Comparison of ENCODE assay signal across 28 cellular contexts in genomic region chr3:37086918-37087317, GRCh38.
DNase-seq lines count a peak whose midpoint lies in the region; ATAC-seq, FAIRE-seq and TF ChIP-seq lines count a peak whose summit lies in the region.
"Had no signal": no experiment of that assay in that cellular context is flagged by ENCODE, and none has a peak within 500 bp of the region (broad histone marks: within the 10 kb centered on the region; RNA-seq: fewer than 3 reads in every experiment).

No MANE protein-coding gene starts in this region.

- no TSS peak for BruUV-seq in mammary epithelial cell (replicated peaks; lab: Mats Ljungman, UMichigan)

- H3K9me2 ChIP-seq in SK-N-SH = no peaks in the 10 kb centered on the region

- TF ChIP-seq CTCF in SK-N-SH (IDR thresholded peaks at IDR 0.05) = no peak
- TF ChIP-seq CTCF in mammary epithelial cell (conservative IDR thresholded peaks at IDR 0.05 in 1 of 2, IDR thresholded peaks at IDR 0.05 in 1 of 2; ENCODE audit: extremely low read depth in 1 of 2, insufficient read depth in 1 of 2, low read depth in 1 of 2, low read length in 2 of 2) = no peak
- no peak for TF ChIP-seq CTCF in upper lobe of left lung (IDR thresholded peaks at IDR 0.05)

- in situ Hi-C loops in mammary epithelial cell (cut with MboI; ENCODE audit: low sequenced_read_pairs in 2 of 2) = no loop called here

- no peak overlapping the region for H3K9ac ChIP-seq in SK-N-SH
- H3K9ac ChIP-seq in mammary epithelial cell (ENCODE audit: insufficient read depth, low read length) = no peak overlapping the region

- H3K4me2 ChIP-seq in SK-N-SH = no peak overlapping the region
- H3K4me2 ChIP-seq in mammary epithelial cell (ENCODE audit: insufficient read depth, low read depth, low read length) = no peak overlapping the region
- H3K4me2 ChIP-seq: GM23338, PC-9 had no signal

- TF ChIP-seq RAD21 in SK-N-SH (IDR thresholded peaks at IDR 0.05; ENCODE audit: low read length) = no peak

- DNase-seq in A172 (ENCODE audit: low spot score) (peak; percentile 38), EH (ENCODE audit: low read depth) (peak; percentile 13), SK-N-SH (no peak), mammary epithelial cell (peak; percentile 14), NCI-H187 treated with DMSO at 0.1 percent for 48 hours (lab: John Stamatoyannopoulos, UW) (no peak), GM19239 (ENCODE audit: insufficient read length, low spot score) (no peak), upper lobe of left lung (no peak)
- DNase-seq: AML-193; C1 segment of cervical spinal cord; CD4-positive, alpha-beta memory T cell; COR-L47; DMS79; H9; NCI-H1092 treated with DMSO at 0.1 percent for 48 hours; NCI-H1436; NCI-H187; NCI-H2171 treated with DMSO at 0.1 percent for 48 hours; NCI-H524 treated with DMSO at 0.1 percent for 48 hours; NCI-H774; PC-9; SJCRH30; T-cell had no signal

- H3K79me2 ChIP-seq in SK-N-SH (ENCODE audit: insufficient read depth) (peaks cover 19% of the 10 kb centered on the region; the same call in 1 of the 2 replicates), mammary epithelial cell (ENCODE audit: insufficient read depth, low read length) (peaks cover 22% of the 10 kb centered on the region)

- POLR2A ChIA-PET in SK-N-SH (lab: Yijun Ruan, JAX) = no interaction called here

- FAIRE-seq in GM19239 (lab: Jason Lieb, UNC) = no peak
- FAIRE-seq: A204.1, GM18507 had no signal

- dilution Hi-C loops in mammary epithelial cell (cut with HindIII; ENCODE audit: low sequenced_read_pairs) = no loop called here

- no peaks in the 10 kb centered on the region for H3K27me3 ChIP-seq in SK-N-SH (ENCODE audit: insufficient read depth)
- no peaks in the 10 kb centered on the region for H3K27me3 ChIP-seq in mammary epithelial cell (ENCODE audit: insufficient read depth, low read length)
- H3K27me3 ChIP-seq in upper lobe of left lung = no peaks in the 10 kb centered on the region
- H3K27me3 ChIP-seq: SJCRH30 had no signal

- no peaks in the 10 kb centered on the region for H3F3A ChIP-seq in SK-N-SH (replicated peaks; ENCODE audit: insufficient read depth)

- CTCF ChIA-PET in SK-N-SH (lab: Yijun Ruan, JAX) = no interaction called here
- CTCF ChIA-PET in mammary epithelial cell (lab: Charles Lee; ENCODE audit: low non-redundant PET) = no interaction called here

- H4K20me1 ChIP-seq in SK-N-SH (ENCODE audit: insufficient read depth) (no peaks in the 10 kb centered on the region), mammary epithelial cell (ENCODE audit: insufficient read depth, low read length) (no peaks in the 10 kb centered on the region)

- WGBS in SK-N-SH (ENCODE audit: low lambda C conversion rate) = 82% methylated on average over 6 of the region's 6 CpGs
- 100% methylated on average over 6 of the region's 6 CpGs for WGBS in mammary epithelial cell (ENCODE audit: low coverage, missing lambda C conversion rate)
- WGBS in upper lobe of left lung, 2 donors = 89 to 98% methylated on average over 6 of the region's 6 CpGs

- H3K9me3 ChIP-seq in SK-N-SH (no peaks in the 10 kb centered on the region), mammary epithelial cell (replicated peaks; ENCODE audit: insufficient read depth, low read length) (no peaks in the 10 kb centered on the region), upper lobe of left lung (no peaks in the 10 kb centered on the region)
- H3K9me3 ChIP-seq: SJCRH30 had no signal

- ATAC-seq in HG03432 (IDR thresholded peaks at IDR 0.05; ENCODE audit: unreplicated experiment) (no peak), upper lobe of left lung (ENCODE audit: low FRiP score in 2 of 2) (no peak)
- ATAC-seq: GM23338, Right ventricle myocardium inferior, T-cell had no signal

- TF ChIP-seq POLR2A in upper lobe of left lung (IDR thresholded peaks at IDR 0.05) = no peak

- intact Hi-C loops in mammary epithelial cell (cut with micrococcal nuclease) = no loop called here

- peaks cover 13 to 53% of the 10 kb centered on the region in 2 experiments for H3K36me3 ChIP-seq in SK-N-SH (replicated peaks in 1 of 2; ENCODE audit: control insufficient read depth in 1 of 2, insufficient read depth in 2 of 2, low read length in 1 of 2)
- peaks cover 24% of the 10 kb centered on the region for H3K36me3 ChIP-seq in mammary epithelial cell (ENCODE audit: insufficient read depth, low read length)
- H3K36me3 ChIP-seq in upper lobe of left lung = peaks cover 0 to 50% (median 9%) of the 10 kb centered on the region in 4 donors
- H3K36me3 ChIP-seq: SJCRH30 had no signal

- H2AFZ ChIP-seq in SK-N-SH (ENCODE audit: low read depth) (no peak overlapping the region), mammary epithelial cell (ENCODE audit: low read depth, low read length) (no peak overlapping the region)
- H2AFZ ChIP-seq: GM23338, PC-9 had no signal

- no peak overlapping the region for H3K4me3 ChIP-seq in SK-N-SH (ENCODE audit: low read depth in 2 of 2, low read length in 1 of 2)
- H3K4me3 ChIP-seq in mammary epithelial cell (replicated peaks in 1 of 3; ENCODE audit: insufficient read depth in 1 of 3, low read depth in 2 of 3, low read length in 3 of 3) = no peak overlapping the region
- no peak overlapping the region for H3K4me3 ChIP-seq in upper lobe of left lung
- H3K4me3 ChIP-seq: GM23338, PC-9, SJCRH30 had no signal

- H3K4me1 ChIP-seq in SK-N-SH (ENCODE audit: control insufficient read depth in 1 of 2, insufficient read depth in 2 of 2, low read depth in 1 of 2, low read length in 1 of 2) (no peaks in the 10 kb centered on the region), mammary epithelial cell (ENCODE audit: insufficient read depth, low read length) (no peaks in the 10 kb centered on the region), upper lobe of left lung (peaks cover 0 to 8% (median 4%) of the 10 kb centered on the region in 4 donors)
- H3K4me1 ChIP-seq: SJCRH30 had no signal

- TF ChIP-seq EP300 in SK-N-SH (IDR thresholded peaks at IDR 0.05; ENCODE audit: borderline replicate concordance in 1 of 2, low read depth in 1 of 2, low read length in 1 of 2) (no peak), upper lobe of left lung (IDR thresholded peaks at IDR 0.05) (no peak)

- H3K27ac ChIP-seq in SK-N-SH (ENCODE audit: low read depth in 2 of 2, low read length in 1 of 2) (no peak overlapping the region; a peak in 1 of 4 replicates), mammary epithelial cell (ENCODE audit: insufficient read depth, low read depth, low read length) (no peak overlapping the region), upper lobe of left lung (no peak overlapping the region)
- H3K27ac ChIP-seq: HL-60, PC-9, SJCRH30 had no signal

TF ChIP-seq in SK-N-SH, 30 proteins besides CTCF, POLR2A, EP300 and RAD21:
- TF ChIP-seq RFX5 (IDR thresholded peaks at IDR 0.05; ENCODE audit: low read length) (no peak), FOSL2 (IDR thresholded peaks at IDR 0.05; ENCODE audit: borderline replicate concordance, low read depth) (0 out of 2 replicates have a peak, but pooled peaks have one; percentile 18), JUND (IDR thresholded peaks at IDR 0.05) (peak; percentile 43)

Comparison
In these comparisons a context has a peak if more than half of its experiments do, and no peak if none do; other contexts are left out.
1. DNase-seq: peak in A172 (single experiment), EH (single experiment) and mammary epithelial cell (single experiment); none in SK-N-SH (single experiment), NCI-H187 treated with DMSO at 0.1 percent for 48 hours (single experiment), GM19239 (single experiment) and upper lobe of left lung (0 of 2).